In the genomic region with DNA sequence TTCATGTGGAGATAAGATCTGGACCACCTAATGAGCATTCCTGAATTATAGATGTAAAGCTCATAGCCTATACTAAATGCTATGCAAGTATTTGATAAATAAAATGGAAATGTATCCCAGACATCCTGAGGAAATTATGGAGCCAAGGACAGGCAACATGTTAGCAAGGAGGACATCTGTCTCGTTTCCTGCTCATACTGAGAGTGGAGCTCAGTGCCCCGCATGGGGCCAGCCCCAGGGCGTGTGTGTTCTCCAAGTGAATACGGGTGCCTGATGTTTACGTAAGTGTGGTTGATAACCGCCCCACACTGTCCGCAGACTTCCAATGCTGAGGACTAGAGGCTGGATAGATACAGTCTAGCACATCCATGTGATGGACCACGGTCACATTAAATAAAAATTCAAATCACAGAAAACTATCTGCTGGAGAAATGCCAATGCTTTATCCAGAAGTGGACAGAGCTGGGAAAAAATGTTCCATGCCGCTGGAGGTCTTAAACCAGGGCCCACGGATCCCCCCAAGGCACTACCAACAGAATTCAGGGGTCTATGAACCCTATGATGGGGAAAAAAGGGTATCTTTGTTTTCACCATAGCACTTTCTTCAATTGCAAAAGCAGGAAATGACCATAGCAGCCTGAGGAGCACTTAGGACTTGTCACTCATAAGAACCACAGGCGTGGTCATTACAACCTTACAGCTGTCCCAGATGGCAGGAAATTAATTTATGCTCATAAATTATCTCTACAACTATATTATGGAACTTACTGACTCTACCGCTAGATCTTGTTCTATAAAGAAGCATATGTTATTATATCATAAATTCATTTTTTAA, we compare ENCODE assay signal across 11 cellular contexts. TPM values are rescaled to one million over a fixed set of nuclear protein-coding genes. Genes with fewer than 3 reads are reported as not detected.
DNase-seq lines count a peak whose midpoint lies in the region; FAIRE-seq and TF ChIP-seq lines count a peak whose summit lies in the region.
"Had no signal": no experiment of that assay in that cellular context is flagged by ENCODE, and none has a peak within 500 bp of the region (broad histone marks: within the 10 kb centered on the region; RNA-seq: fewer than 3 reads in every experiment).

No MANE protein-coding gene starts in this region.

- H3K4me1 Mint-ChIP-seq in chondrocyte (ENCODE audit: low read depth) (peaks cover 62% of the 10 kb centered on the region), nephron (peaks cover 49% of the 10 kb centered on the region)

- FAIRE-seq in RCC 7860 (lab: Jason Lieb, UNC): no peak
- FAIRE-seq: keratinocyte had no signal

- intact Hi-C loops in head of caudate nucleus (cut with DNase I): no loop called here

- H3K4me3 Mint-ChIP-seq in chondrocyte (ENCODE audit: unreplicated experiment) (no peak overlapping the region), nephron (no peak overlapping the region)
- H3K4me3 Mint-ChIP-seq: activated naive CD8-positive, alpha-beta T cell treated with anti-CD3 and anti-CD28 coated beads, Interleukin-2, amount 10 ng/mL, durations not matched to agents 7 days and 5 days had no signal

- H3K27me3 Mint-ChIP-seq in chondrocyte (ENCODE audit: low read depth): no peaks in the 10 kb centered on the region
- no peaks in the 10 kb centered on the region for H3K27me3 Mint-ChIP-seq in nephron (ENCODE audit: low read depth)

- H3K36me3 Mint-ChIP-seq in chondrocyte (ENCODE audit: low read depth): no peaks in the 10 kb centered on the region
- peaks cover 4% of the 10 kb centered on the region for H3K36me3 Mint-ChIP-seq in nephron (ENCODE audit: low read depth)
- H3K36me3 Mint-ChIP-seq: activated naive CD8-positive, alpha-beta T cell treated with anti-CD3 and anti-CD28 coated beads, Interleukin-2, amount 10 ng/mL, durations not matched to agents 7 days and 5 days had no signal

- no peaks in the 10 kb centered on the region for H3K9me3 Mint-ChIP-seq in chondrocyte (ENCODE audit: low read depth)
- H3K9me3 Mint-ChIP-seq in nephron: no peaks in the 10 kb centered on the region
- H3K9me3 Mint-ChIP-seq: activated naive CD8-positive, alpha-beta T cell treated with anti-CD3 and anti-CD28 coated beads, Interleukin-2, amount 10 ng/mL, durations not matched to agents 7 days and 5 days had no signal

- TF ChIP-seq CTCF in chondrocyte (IDR thresholded peaks at IDR 0.05): no peak
- no peak for TF ChIP-seq CTCF in nephron (IDR thresholded peaks at IDR 0.05; ENCODE audit: unreplicated experiment in 3 of 3)
- TF ChIP-seq CTCF in GM13976 (IDR thresholded peaks at IDR 0.05; ENCODE audit: borderline replicate concordance, control extremely low read depth, extremely low read depth, insufficient read depth, missing control alignments): no peak

- H3K27ac Mint-ChIP-seq in chondrocyte (ENCODE audit: unreplicated experiment): peak overlapping the region; percentile 14
- H3K27ac Mint-ChIP-seq in nephron: peak overlapping the region in 2 of 3 experiments; percentile 66 to 74
- H3K27ac Mint-ChIP-seq: activated naive CD8-positive, alpha-beta T cell treated with anti-CD3 and anti-CD28 coated beads, Interleukin-2, amount 10 ng/mL, durations not matched to agents 7 days and 5 days had no signal

- DNase-seq in ELF-1 (ENCODE audit: low read depth, low spot score): peak; percentile 58
- peak; percentile 36 for DNase-seq in NCI-H345 treated with DMSO at 0.1 percent for 48 hours (lab: John Stamatoyannopoulos, UW; ENCODE audit: unreplicated experiment)
- peak; percentile 77 for DNase-seq in chondrocyte (ENCODE audit: low spot score)
- DNase-seq in RCC 7860 (ENCODE audit: low spot score): no peak
- DNase-seq in head of caudate nucleus: no peak
- DNase-seq in GM13976 (ENCODE audit: low spot score): no peak
- DNase-seq in GM19240 (ENCODE audit: insufficient read length, low spot score): no peak
- DNase-seq: activated naive CD8-positive, alpha-beta T cell treated with anti-CD3 and anti-CD28 coated beads, Interleukin-2, amount 10 ng/mL, durations not matched to agents 7 days and 5 days; Calu3 had no signal

- in situ Hi-C loops in GM13976 (cut with MboI; ENCODE audit: low sequenced_read_pairs, unreplicated experiment): no loop called here

RNA-seq across cellular contexts. Expression of a gene that starts 24.9 kb away (rescaled TPM):
- total RNA-seq in chondrocyte: 7.1 to 22.3 TPM (median 17.7 TPM) in 3 replicates

Comparison
In these comparisons a context has a peak if more than half of its experiments do, and no peak if none do; other contexts are left out.
1. DNase-seq: peak in ELF-1 (single experiment), NCI-H345 treated with DMSO at 0.1 percent for 48 hours (single experiment) and chondrocyte (single experiment); none in RCC 7860 (single experiment), head of caudate nucleus (0 of 42), GM13976 (single experiment) and GM19240 (single experiment).